Comparison of ENCODE assay signal across 8 cellular contexts in genomic region chr3:185824051-185824466, GRCh38. TPM values are rescaled to one million over a fixed set of nuclear protein-coding genes. Genes with fewer than 3 reads are reported as not detected.
A peak's percentile ranks its signal among the peaks of the same experiment; 100 is the strongest.
DNase-seq lines count a peak whose midpoint lies in the region; ATAC-seq, FAIRE-seq and TF ChIP-seq lines count a peak whose summit lies in the region.

No MANE protein-coding gene starts in this region.

- peaks cover 16% of the 10 kb centered on the region for H3K4me1 Mint-ChIP-seq in astrocyte (ENCODE audit: low read depth, unreplicated experiment)
- H3K4me1 Mint-ChIP-seq in stimulated activated naive B cell treated with anti-CD40 and anti-IgM and Interleukin-4, amounts not matched to agents 10 μg/mL and 1 μg/mL and 100 μg/mL, for 72 hours: peaks cover 5 to 15% of the 10 kb centered on the region in 2 donors

- H3K9me3 Mint-ChIP-seq in astrocyte (ENCODE audit: unreplicated experiment): peaks cover 6% of the 10 kb centered on the region
- no peaks in the 10 kb centered on the region for H3K9me3 Mint-ChIP-seq in stimulated activated naive B cell treated with anti-CD40 and anti-IgM and Interleukin-4, amounts not matched to agents 10 μg/mL and 1 μg/mL and 100 μg/mL, for 72 hours

- peak overlapping the region; percentile 63 to 78 (median 68) for H3K4me3 ChIP-seq in BLaER1 treated with 17β-estradiol and CSF1 and Interleukin-3, amounts not matched to agents 10 nM and 100 nM
- peak overlapping the region; percentile 78 for H3K4me3 ChIP-seq in astrocyte (ENCODE audit: insufficient read depth, low read depth, low read length)

- H2AFZ ChIP-seq in astrocyte (ENCODE audit: low read depth, low read length): no peak overlapping the region

- peak overlapping the region; percentile 94 for H3K4me3 Mint-ChIP-seq in astrocyte (ENCODE audit: unreplicated experiment)
- H3K4me3 Mint-ChIP-seq in stimulated activated naive B cell treated with anti-CD40 and anti-IgM and Interleukin-4, amounts not matched to agents 10 μg/mL and 1 μg/mL and 100 μg/mL, for 72 hours: peak overlapping the region; percentile 89 to 93

- peaks cover 6 to 25% (median 19%) of the 10 kb centered on the region in 10 experiments; a peak in 18 of 20 replicates for H3K4me1 ChIP-seq in BLaER1 treated with 17β-estradiol and CSF1 and Interleukin-3, amounts not matched to agents 10 nM and 100 nM
- H3K4me1 ChIP-seq in astrocyte (ENCODE audit: insufficient read depth, low read length): peaks cover 31% of the 10 kb centered on the region

- H3K36me3 ChIP-seq in BLaER1 treated with 17β-estradiol and CSF1 and Interleukin-3, amounts not matched to agents 10 nM and 100 nM: no peaks in the 10 kb centered on the region; a peak in 1 of 22 replicates
- H3K36me3 ChIP-seq in astrocyte (ENCODE audit: insufficient read depth, low read length): no peaks in the 10 kb centered on the region

- no peak for TF ChIP-seq CTCF in astrocyte (IDR thresholded peaks at IDR 0.05; ENCODE audit: insufficient read depth, low read depth, low read length)

- H3K36me3 Mint-ChIP-seq in astrocyte (ENCODE audit: low read depth, unreplicated experiment): peaks cover 22% of the 10 kb centered on the region
- H3K36me3 Mint-ChIP-seq in stimulated activated naive B cell treated with anti-CD40 and anti-IgM and Interleukin-4, amounts not matched to agents 10 μg/mL and 1 μg/mL and 100 μg/mL, for 72 hours: no peaks in the 10 kb centered on the region

- ATAC-seq in stimulated activated naive B cell treated with anti-CD40 and anti-IgM and Interleukin-4, amounts not matched to agents 10 μg/mL and 1 μg/mL and 100 μg/mL, for 72 hours (replicated peaks): peak in 1 of 2 donors; percentile 3
- ATAC-seq in GM18519 (IDR thresholded peaks at IDR 0.05; ENCODE audit: low FRiP score, unreplicated experiment): no peak
- ATAC-seq in HG02678 (IDR thresholded peaks at IDR 0.05; ENCODE audit: unreplicated experiment): no peak

- DNase-seq in HuH-7.5 (ENCODE audit: low spot score) (peak; percentile 45), astrocyte (ENCODE audit: low read depth) (no peak), iPS-NIHi7 (ENCODE audit: extremely low spot score) (peak; percentile 19), MV-4-11 (lab: John Stamatoyannopoulos, UW) (no peak)
- DNase-seq in stimulated activated naive B cell treated with anti-CD40 and anti-IgM and Interleukin-4, amounts not matched to agents 10 μg/mL and 1 μg/mL and 100 μg/mL, for 72 hours: no peak

- H3K4me2 ChIP-seq in BLaER1 treated with 17β-estradiol and CSF1 and Interleukin-3, amounts not matched to agents 10 nM and 100 nM: peak overlapping the region; percentile 93 to 100 (median 98)
- peak overlapping the region; percentile 91 for H3K4me2 ChIP-seq in astrocyte (ENCODE audit: low read length)

- H3K9ac ChIP-seq in BLaER1 treated with 17β-estradiol and CSF1 and Interleukin-3, amounts not matched to agents 10 nM and 100 nM: peak overlapping the region in 9 of 11 experiments; percentile 20 to 63 (median 53); a peak in 11 of 22 replicates
- H3K9ac ChIP-seq in astrocyte (ENCODE audit: low read length): peak overlapping the region; percentile 96

- H3K27me3 Mint-ChIP-seq in astrocyte (ENCODE audit: low read depth, unreplicated experiment): no peaks in the 10 kb centered on the region
- H3K27me3 Mint-ChIP-seq in stimulated activated naive B cell treated with anti-CD40 and anti-IgM and Interleukin-4, amounts not matched to agents 10 μg/mL and 1 μg/mL and 100 μg/mL, for 72 hours: peaks cover 54 to 60% of the 10 kb centered on the region in 2 donors

- peaks cover 73% of the 10 kb centered on the region for H3K79me2 ChIP-seq in astrocyte (ENCODE audit: insufficient read depth, low read length)

- no peak for FAIRE-seq in astrocyte (lab: Jason Lieb, UNC)

- peak overlapping the region; percentile 98 for H3K27ac Mint-ChIP-seq in astrocyte (ENCODE audit: unreplicated experiment)
- peak overlapping the region; percentile 77 for H3K27ac Mint-ChIP-seq in stimulated activated naive B cell treated with anti-CD40 and anti-IgM and Interleukin-4, amounts not matched to agents 10 μg/mL and 1 μg/mL and 100 μg/mL, for 72 hours

- H3K27ac ChIP-seq in BLaER1 treated with 17β-estradiol and CSF1 and Interleukin-3, amounts not matched to agents 10 nM and 100 nM: no peak overlapping the region
- H3K27ac ChIP-seq in astrocyte (ENCODE audit: low read depth, low read length): peak overlapping the region; percentile 92

- peaks cover 96 to 100% (median 100%) of the 10 kb centered on the region in 11 experiments for H3K27me3 ChIP-seq in BLaER1 treated with 17β-estradiol and CSF1 and Interleukin-3, amounts not matched to agents 10 nM and 100 nM
- H3K27me3 ChIP-seq in astrocyte (ENCODE audit: insufficient read depth, low read length): no peaks in the 10 kb centered on the region

- peaks cover 0 to 21% (median 11%) of the 10 kb centered on the region in 11 experiments; a peak in 19 of 22 replicates for H3K9me3 ChIP-seq in BLaER1 treated with 17β-estradiol and CSF1 and Interleukin-3, amounts not matched to agents 10 nM and 100 nM (replicated peaks in 1 of 11)
- no peaks in the 10 kb centered on the region for H3K9me3 ChIP-seq in astrocyte (ENCODE audit: insufficient read depth, low read depth, low read length)

- peaks cover 0 to 67% (median 36%) of the 10 kb centered on the region in 11 experiments; a peak in 19 of 22 replicates for H4K20me1 ChIP-seq in BLaER1 treated with 17β-estradiol and CSF1 and Interleukin-3, amounts not matched to agents 10 nM and 100 nM
- peaks cover 10% of the 10 kb centered on the region for H4K20me1 ChIP-seq in astrocyte (ENCODE audit: insufficient read depth, low read length)

RNA-seq across cellular contexts. Expression of gene IGF2BP2, which starts 0.8 kb away (rescaled TPM):
- 128 and 162 TPM in 2 replicates for total RNA-seq in astrocyte

Comparison
In these comparisons a context has a peak if more than half of its experiments do, and no peak if none do; other contexts are left out.
1. DNase-seq: peak in HuH-7.5 (single experiment) and iPS-NIHi7 (single experiment); none in astrocyte (single experiment), stimulated activated naive B cell treated with anti-CD40 and anti-IgM and Interleukin-4, amounts not matched to agents 10 μg/mL and 1 μg/mL and 100 μg/mL, for 72 hours (single experiment) and MV-4-11 (single experiment).